9 cellular contexts compared by ENCODE assay signal in genomic region chr1:34549199-34549598, GRCh38.
DNase-seq lines count a peak whose midpoint lies in the region; ATAC-seq and TF ChIP-seq lines count a peak whose summit lies in the region.
"Had no signal": no experiment of that assay in that cellular context is flagged by ENCODE, and none has a peak within 500 bp of the region (broad histone marks: within the 10 kb centered on the region; RNA-seq: fewer than 3 reads in every experiment).

No MANE protein-coding gene starts in this region.

- H4K20me1 ChIP-seq in hepatocyte (ENCODE audit: insufficient read depth, poor library complexity, severe bottlenecking) = no peaks in the 10 kb centered on the region

- DNase-seq in BE2C (peak; percentile 49), OCI-M1 (lab: John Stamatoyannopoulos, UW) (peak; percentile 21), hepatocyte (ENCODE audit: low spot score) (peak; percentile 62), AG08396 (ENCODE audit: low spot score) (no peak), NCI-H1092 (lab: John Stamatoyannopoulos, UW) (no peak), nucleus accumbens (lab: John Stamatoyannopoulos, UW) (no peak)
- DNase-seq: activated T-cell treated with anti-CD3 and anti-CD28 coated beads, Interleukin-2, amount 50 U/mL, for 24 hours had no signal

- H3K9me2 ChIP-seq in hepatocyte (replicated peaks; ENCODE audit: insufficient read depth) = no peaks in the 10 kb centered on the region

- H3K4me3 ChIP-seq in BE2C (ENCODE audit: low read depth, low read length) (no peak overlapping the region), hepatocyte (no peak overlapping the region)

- no peak overlapping the region for H3K4me2 ChIP-seq in hepatocyte

- H3K4me1 ChIP-seq in BE2C (no peaks in the 10 kb centered on the region), hepatocyte (ENCODE audit: insufficient read depth) (no peaks in the 10 kb centered on the region)

- H3K9me3 ChIP-seq in BE2C (no peaks in the 10 kb centered on the region), hepatocyte (ENCODE audit: low read depth) (no peaks in the 10 kb centered on the region)

- H3K27ac ChIP-seq in hepatocyte = no peak overlapping the region

- H2AFZ ChIP-seq in hepatocyte = no peak overlapping the region

- H3K27me3 ChIP-seq in BE2C (no peaks in the 10 kb centered on the region), hepatocyte (no peaks in the 10 kb centered on the region)

- peak; percentile 35 for TF ChIP-seq CTCF in BE2C (IDR thresholded peaks at IDR 0.05; ENCODE audit: low read depth, low read length)
- peak; percentile 38 for TF ChIP-seq CTCF in GM12873 (IDR thresholded peaks at IDR 0.05; ENCODE audit: insufficient read depth, low read depth, low read length, missing control alignments)
- TF ChIP-seq CTCF in hepatocyte (IDR thresholded peaks at IDR 0.05; ENCODE audit: poor library complexity) = peak; percentile 35

- no peaks in the 10 kb centered on the region for H3K36me3 ChIP-seq in BE2C
- no peaks in the 10 kb centered on the region for H3K36me3 ChIP-seq in hepatocyte (replicated peaks; ENCODE audit: insufficient read depth, low read depth)

- 33% methylated on average over 5 of the region's 5 CpGs for WGBS in hepatocyte (ENCODE audit: low lambda C conversion rate, missing lambda C conversion rate)

- no peaks in the 10 kb centered on the region for H3K79me2 ChIP-seq in hepatocyte

- ATAC-seq in GM19328 (IDR thresholded peaks at IDR 0.05; ENCODE audit: unreplicated experiment) = no peak

Comparison
In these comparisons a context has a peak if more than half of its experiments do, and no peak if none do; other contexts are left out.
1. DNase-seq: peak in BE2C (single experiment), OCI-M1 (single experiment) and hepatocyte (single experiment); none in AG08396 (single experiment), NCI-H1092 (single experiment) and nucleus accumbens (0 of 56).
2. Peak in every context shown above with its lines, with median percentiles within 50 percentile points of each other: CTCF ChIP-seq.